16 cellular contexts compared by ENCODE assay signal in the genomic region with DNA sequence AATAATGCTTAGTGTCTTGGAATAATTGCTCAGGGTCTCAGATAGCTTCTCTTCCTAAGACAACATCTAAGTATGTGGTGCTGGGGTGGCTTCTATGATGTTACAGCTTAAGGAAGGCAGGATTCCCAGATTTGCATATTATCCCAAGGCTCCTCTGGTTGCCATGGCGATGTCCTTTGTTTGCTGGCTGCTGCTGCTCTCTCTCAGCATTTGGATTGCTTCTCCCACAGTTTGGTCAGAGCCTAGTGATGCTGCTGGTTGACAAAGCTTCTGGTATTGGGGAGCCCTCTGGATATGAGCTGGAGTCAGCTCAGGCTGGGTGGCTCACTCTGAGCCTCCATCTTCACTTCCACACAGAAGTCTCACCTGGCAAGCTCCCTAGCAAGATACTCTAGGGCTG.
A peak's percentile ranks its signal among the peaks of the same experiment; 100 is the strongest.
DNase-seq lines count a peak whose midpoint lies in the region; ATAC-seq lines count a peak whose summit lies in the region.
"Had no signal": no experiment of that assay in that cellular context is flagged by ENCODE, and none has a peak within 500 bp of the region (broad histone marks: within the 10 kb centered on the region; RNA-seq: fewer than 3 reads in every experiment).

No MANE protein-coding gene starts in this region.

- H3K36me3 ChIP-seq in NT2/D1 (ENCODE audit: insufficient read depth, insufficient read length, low read length): no peaks in the 10 kb centered on the region
- H3K36me3 ChIP-seq: pancreas, uterus had no signal

- DNase-seq in NCI-H146 (lab: John Stamatoyannopoulos, UW): peak; percentile 48
- no peak for DNase-seq in NCI-H146 treated with DMSO at 0.1 percent for 48 hours (lab: John Stamatoyannopoulos, UW; ENCODE audit: unreplicated experiment)
- DNase-seq in NT2/D1 (ENCODE audit: low read depth, low spot score): peak; percentile 57
- peak; percentile 22 for DNase-seq in glomerular visceral epithelial cell (ENCODE audit: extremely low spot score)
- peak; percentile 29 for DNase-seq in pons (ENCODE audit: low spot score)
- no peak for DNase-seq in HPDE6-E6E7 (ENCODE audit: extremely low spot score)
- DNase-seq in 8988T: no peak
- DNase-seq: activated CD4-positive, alpha-beta T cell treated with anti-CD3 and anti-CD28 coated beads, Interleukin-2, amount 50 U/mL, for 1 hour; DMS79 treated with DMSO at 0.1 percent for 48 hours; effector memory CD8-positive, alpha-beta T cell; NCI-H1694 treated with DMSO at 0.1 percent for 48 hours; pancreas; T-helper 17 cell; uterus had no signal

- no peak for ATAC-seq in GM18867 (IDR thresholded peaks at IDR 0.05; ENCODE audit: unreplicated experiment)
- ATAC-seq: effector memory CD8-positive, alpha-beta T cell; Panc1; pancreas; T-helper 17 cell had no signal

- H3K4me3 ChIP-seq in NT2/D1 (ENCODE audit: insufficient read length, low read depth): no peak overlapping the region
- H3K4me3 ChIP-seq: pancreas, uterus had no signal

- no peaks in the 10 kb centered on the region for H3K27me3 ChIP-seq in NT2/D1 (ENCODE audit: insufficient read depth, insufficient read length)
- H3K27me3 ChIP-seq: pancreas, uterus had no signal

- no peaks in the 10 kb centered on the region for H3K9me3 ChIP-seq in NT2/D1 (ENCODE audit: insufficient read depth, low read length)
- H3K9me3 ChIP-seq: pancreas, uterus had no signal

- H3K4me1 ChIP-seq in NT2/D1 (ENCODE audit: insufficient read depth, insufficient read length): no peaks in the 10 kb centered on the region
- H3K4me1 ChIP-seq: pancreas had no signal

- no peak overlapping the region for H3K9ac ChIP-seq in NT2/D1 (ENCODE audit: insufficient read length, low read depth)

Comparison
In these comparisons a context has a peak if more than half of its experiments do, and no peak if none do; other contexts are left out.
1. DNase-seq: peak in NCI-H146 (single experiment), NT2/D1 (single experiment), glomerular visceral epithelial cell (single experiment) and pons (single experiment); none in NCI-H146 treated with DMSO at 0.1 percent for 48 hours (single experiment), HPDE6-E6E7 (single experiment) and 8988T (single experiment).